Comparison of ENCODE assay signal across 8 cellular contexts in the genomic region with DNA sequence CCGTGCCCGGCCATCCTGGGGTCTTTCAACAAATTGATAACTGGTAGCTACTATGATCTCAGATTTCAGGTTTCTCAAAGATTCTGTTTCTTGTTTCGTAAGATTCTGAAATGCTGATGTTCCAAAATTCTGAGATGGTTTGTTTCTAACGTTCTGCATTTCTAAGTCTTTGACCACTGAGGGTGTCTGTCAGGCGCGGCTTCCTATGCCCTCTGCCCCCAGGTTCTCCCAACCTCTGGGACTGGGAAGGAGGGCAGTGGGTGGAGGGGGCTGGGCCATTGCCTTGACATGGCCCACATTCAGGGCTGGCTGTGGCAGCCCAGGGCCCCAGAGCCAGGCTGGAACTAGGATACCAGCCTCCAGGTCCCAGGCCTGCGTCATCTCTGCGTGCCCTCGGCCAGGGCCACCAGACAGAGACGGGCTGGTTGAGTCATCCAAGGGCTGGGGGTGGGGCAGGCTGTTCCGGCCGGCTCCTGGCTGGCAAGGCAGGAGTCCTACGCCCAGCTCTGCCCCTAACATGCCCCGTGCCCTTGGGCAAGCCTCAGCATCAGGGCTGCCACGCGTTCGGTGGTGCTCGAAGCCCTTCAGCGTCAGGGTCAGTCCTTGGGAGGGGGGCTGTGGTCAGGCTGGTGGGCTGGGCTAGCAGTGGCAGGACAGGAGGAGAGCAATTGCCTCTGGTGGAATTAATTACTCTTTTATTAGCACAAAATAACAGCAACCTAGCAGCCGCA. TPM values are rescaled to one million over a fixed set of nuclear protein-coding genes. Genes with fewer than 3 reads are reported as not detected.
A peak's percentile ranks its signal among the peaks of the same experiment; 100 is the strongest.
DNase-seq lines count a peak whose midpoint lies in the region; ATAC-seq, FAIRE-seq and TF ChIP-seq lines count a peak whose summit lies in the region.

No MANE protein-coding gene starts in this region.

- H3K4me1 ChIP-seq in GM23338 (ENCODE audit: insufficient read depth): peaks cover 13% of the 10 kb centered on the region; the same call in 1 of the 2 replicates

- H2AFZ ChIP-seq in GM23338: peak overlapping the region; percentile 84

- TF ChIP-seq CTCF in GM23338 (conservative IDR thresholded peaks at IDR 0.05; ENCODE audit: low read depth in 2 of 2): no peak
- TF ChIP-seq CTCF in epithelial cell of esophagus (IDR thresholded peaks at IDR 0.05; ENCODE audit: insufficient read depth, low read depth, low read length, missing control alignments): no peak

- no peaks in the 10 kb centered on the region for H3K9me2 ChIP-seq in GM23338 (ENCODE audit: insufficient read depth)

- H3K27ac Mint-ChIP-seq in GM23338: peak overlapping the region; percentile 83; the same call in 1 of the 2 replicates
- H3K27ac Mint-ChIP-seq in naive thymus-derived CD8-positive, alpha-beta T cell: peak overlapping the region; percentile 37 to 97 (median 94)

- no peaks in the 10 kb centered on the region for H3F3A ChIP-seq in GM23338 (replicated peaks; ENCODE audit: low read depth)

- peaks cover 9% of the 10 kb centered on the region; the same call in 1 of the 2 replicates for H3K79me2 ChIP-seq in GM23338 (replicated peaks; ENCODE audit: insufficient read depth)

- no peaks in the 10 kb centered on the region; the same call in 2 of the 3 replicates for H3K36me3 Mint-ChIP-seq in GM23338 (ENCODE audit: low read depth)
- no peaks in the 10 kb centered on the region for H3K36me3 Mint-ChIP-seq in naive thymus-derived CD8-positive, alpha-beta T cell

- no peaks in the 10 kb centered on the region for H3K9me3 Mint-ChIP-seq in GM23338
- no peaks in the 10 kb centered on the region for H3K9me3 Mint-ChIP-seq in naive thymus-derived CD8-positive, alpha-beta T cell

- H3K4me1 Mint-ChIP-seq in GM23338: peaks cover 15% of the 10 kb centered on the region; the same call in 2 of the 3 replicates
- H3K4me1 Mint-ChIP-seq in naive thymus-derived CD8-positive, alpha-beta T cell: peaks cover 18 to 57% (median 39%) of the 10 kb centered on the region in 4 donors

- POLR2A ChIA-PET in naive thymus-derived CD8-positive, alpha-beta T cell (lab: Charles Lee): interaction anchor here (0.9 to 28.8 kb wide), 8 partner anchors 9 to 56 kb away, joined by 3 to 780 read pairs (median 50); a partner anchor contains a TSS

- H3K4me3 ChIP-seq in GM23338: peak overlapping the region; percentile 93
- peak overlapping the region; percentile 20 for H3K4me3 ChIP-seq in epithelial cell of esophagus (ENCODE audit: low read length)

- peaks cover 15% of the 10 kb centered on the region for H3K27me3 Mint-ChIP-seq in GM23338 (ENCODE audit: insufficient read depth, low read depth, poor library complexity)
- H3K27me3 Mint-ChIP-seq in naive thymus-derived CD8-positive, alpha-beta T cell: no peaks in the 10 kb centered on the region

- no peaks in the 10 kb centered on the region for H4K20me1 ChIP-seq in GM23338 (replicated peaks; ENCODE audit: insufficient read depth)

- DNase-seq in GM23338 (ENCODE audit: low spot score): no peak
- peak; percentile 75 for DNase-seq in RCC 7860 (ENCODE audit: low spot score)
- DNase-seq in epithelial cell of esophagus (ENCODE audit: low read depth): peak; percentile 87
- no peak for DNase-seq in naive thymus-derived CD8-positive, alpha-beta T cell
- DNase-seq in ecto neural progenitor cell (ENCODE audit: low spot score): no peak

- no peaks in the 10 kb centered on the region for H3K27me3 ChIP-seq in GM23338 (ENCODE audit: insufficient read depth)

- no peak overlapping the region for H3K27ac ChIP-seq in GM23338 (ENCODE audit: low read depth)

- H3K4me2 ChIP-seq in GM23338: peak overlapping the region; percentile 78

- H3K36me3 ChIP-seq in GM23338 (ENCODE audit: insufficient read depth): no peaks in the 10 kb centered on the region

- peak overlapping the region; percentile 85 for H3K4me3 Mint-ChIP-seq in GM23338
- H3K4me3 Mint-ChIP-seq in naive thymus-derived CD8-positive, alpha-beta T cell: peak overlapping the region; percentile 81 to 92 (median 88)

- ATAC-seq in GM23338 (no peak), GM19351 (IDR thresholded peaks at IDR 0.05; ENCODE audit: unreplicated experiment) (no peak), GM18519 (IDR thresholded peaks at IDR 0.05; ENCODE audit: low FRiP score, unreplicated experiment) (no peak), HG03571 (IDR thresholded peaks at IDR 0.05; ENCODE audit: unreplicated experiment) (no peak)
- no peak for ATAC-seq in naive thymus-derived CD8-positive, alpha-beta T cell

- no peak for FAIRE-seq in RCC 7860 (lab: Jason Lieb, UNC)

TF ChIP-seq in GM23338, 12 proteins besides CTCF, POLR2A, EP300 and RAD21 (continues in another document):
- TF ChIP-seq EZH2phosphoT487 (IDR thresholded peaks at IDR 0.05; ENCODE audit: unreplicated experiment) (no peak), POLR2AphosphoS5 (IDR thresholded peaks at IDR 0.05; ENCODE audit: low read depth) (no peak)

RNA-seq across cellular contexts. Expression of a gene that starts 5.2 kb away (rescaled TPM):
- 61.4 and 101 TPM in 2 replicates for total RNA-seq in GM23338 (2014; rRNA removed; shearing (Covaris generic))
- polyA plus RNA-seq in GM23338 (2016; fragmentation: Nextera tagmentation; extraction: Ambion mirVana): 64.7 and 69.2 TPM in 2 replicates
- 100 to 1,000 TPM; 105 to 111 TPM for total RNA-seq in naive thymus-derived CD8-positive, alpha-beta T cell
- polyA plus RNA-seq in naive thymus-derived CD8-positive, alpha-beta T cell: 100 to 1,000 TPM; 128 to 148 (median 144) TPM

RNA-seq across cellular contexts. Expression of a gene that starts 8.7 kb away (rescaled TPM):
- 0.28 TPM in 1 of 2 replicates, not detected in the other for total RNA-seq in GM23338 (2014; rRNA removed; shearing (Covaris generic))
- polyA plus RNA-seq in GM23338 (2016; fragmentation: Nextera tagmentation; extraction: Ambion mirVana): not detected in 2 replicates
- total RNA-seq in naive thymus-derived CD8-positive, alpha-beta T cell: 1 to 10 TPM; 2.9 to 3.7 TPM
- under 1 TPM; 0.58 to 0.96 (median 0.62) TPM for polyA plus RNA-seq in naive thymus-derived CD8-positive, alpha-beta T cell

RNA-seq across cellular contexts. Expression of a gene that starts 11.3 kb away (rescaled TPM):
- not detected in 2 replicates for total RNA-seq in GM23338 (2014; rRNA removed; shearing (Covaris generic))
- polyA plus RNA-seq in GM23338 (2016; fragmentation: Nextera tagmentation; extraction: Ambion mirVana): not detected in 2 replicates
- not detected for total RNA-seq in naive thymus-derived CD8-positive, alpha-beta T cell
- 1 to 10 TPM in 1 of 3 donors, under 1 TPM in 2; 0.20 to 1.2 (median 0.86) TPM for polyA plus RNA-seq in naive thymus-derived CD8-positive, alpha-beta T cell

RNA-seq across cellular contexts. Expression of a gene that starts 19.0 kb away (rescaled TPM):
- total RNA-seq in GM23338 (2014; rRNA removed; shearing (Covaris generic)): 22.1 and 29.1 TPM in 2 replicates
- polyA plus RNA-seq in GM23338 (2016; fragmentation: Nextera tagmentation; extraction: Ambion mirVana): 32.1 and 33.3 TPM in 2 replicates
- total RNA-seq in naive thymus-derived CD8-positive, alpha-beta T cell: 100 to 1,000 TPM; 136 to 141 TPM
- 100 to 1,000 TPM; 146 to 169 (median 146) TPM for polyA plus RNA-seq in naive thymus-derived CD8-positive, alpha-beta T cell

RNA-seq across cellular contexts. Expression of a gene that starts 20.6 kb away (rescaled TPM):
- 77.5 and 91.1 TPM in 2 replicates for total RNA-seq in GM23338 (2014; rRNA removed; shearing (Covaris generic))
- 61.5 and 69.5 TPM in 2 replicates for polyA plus RNA-seq in GM23338 (2016; fragmentation: Nextera tagmentation; extraction: Ambion mirVana)
- total RNA-seq in naive thymus-derived CD8-positive, alpha-beta T cell: 10 to 100 TPM; 21.2 to 22.3 TPM
- 10 to 100 TPM in 1 of 3 donors, 1 to 10 TPM in 2; 9.2 to 12.6 (median 9.8) TPM for polyA plus RNA-seq in naive thymus-derived CD8-positive, alpha-beta T cell

Comparison
In these comparisons a context has a peak if more than half of its experiments do, and no peak if none do; other contexts are left out.
1. DNase-seq: peak in RCC 7860 (single experiment) and epithelial cell of esophagus (single experiment); none in GM23338 (single experiment), naive thymus-derived CD8-positive, alpha-beta T cell (0 of 10) and ecto neural progenitor cell (single experiment).